ENCODE assay signal across 1 cellular context in the genomic region with DNA sequence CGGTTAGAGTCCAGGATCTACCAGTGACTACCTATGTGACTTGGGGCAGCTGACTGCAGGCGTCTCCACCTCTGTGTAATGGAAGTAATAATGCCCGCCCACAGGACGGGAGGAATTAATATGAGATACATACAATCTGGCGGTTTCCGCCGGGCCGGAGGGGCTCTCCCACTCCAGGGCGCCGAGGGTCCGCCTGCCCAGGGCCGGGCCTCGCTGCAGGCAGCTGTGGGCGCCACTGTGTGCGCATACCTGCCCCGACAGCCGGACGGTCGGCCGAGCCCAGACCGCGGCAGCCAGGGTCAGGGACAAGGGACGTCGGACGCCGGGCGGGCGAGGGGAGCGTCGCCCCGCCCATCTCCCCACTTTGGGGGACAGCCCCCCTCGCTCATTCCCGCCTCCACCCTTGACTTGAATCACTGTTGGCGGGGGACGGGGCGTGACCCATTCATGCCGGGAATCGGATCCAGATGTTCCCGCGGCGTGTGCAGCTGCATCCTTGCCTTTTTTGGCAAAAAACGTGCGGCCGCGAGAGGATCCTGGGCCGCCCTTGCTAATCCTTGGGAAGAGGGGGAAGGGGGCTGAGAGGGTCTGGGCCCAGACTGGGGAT.
A peak's percentile ranks its signal among the peaks of the same experiment; 100 is the strongest.
TF ChIP-seq lines count a peak whose summit lies in the region.

No MANE protein-coding gene starts in this region.

TF ChIP-seq in HepG2, 621 proteins besides CTCF, POLR2A, EP300 and RAD21:
- no peak for TF ChIP-seq STAG1 (CRISPR knock-in tag; IDR thresholded peaks at IDR 0.05)
- no peak for TF ChIP-seq ONECUT2 (CRISPR knock-in tag; IDR thresholded peaks at IDR 0.05)
- peak; percentile 72 for TF ChIP-seq RBFOX2 (IDR thresholded peaks at IDR 0.05; ENCODE audit: low read depth, low read length)
- peak; percentile 66 for TF ChIP-seq AGO2 (optimal IDR thresholded peaks at IDR 0.05; ENCODE audit: low read depth, low read length)
TF ChIP-seq in HepG2: peak in this region for 2.
